8 cellular contexts compared by ENCODE assay signal in the genomic region with DNA sequence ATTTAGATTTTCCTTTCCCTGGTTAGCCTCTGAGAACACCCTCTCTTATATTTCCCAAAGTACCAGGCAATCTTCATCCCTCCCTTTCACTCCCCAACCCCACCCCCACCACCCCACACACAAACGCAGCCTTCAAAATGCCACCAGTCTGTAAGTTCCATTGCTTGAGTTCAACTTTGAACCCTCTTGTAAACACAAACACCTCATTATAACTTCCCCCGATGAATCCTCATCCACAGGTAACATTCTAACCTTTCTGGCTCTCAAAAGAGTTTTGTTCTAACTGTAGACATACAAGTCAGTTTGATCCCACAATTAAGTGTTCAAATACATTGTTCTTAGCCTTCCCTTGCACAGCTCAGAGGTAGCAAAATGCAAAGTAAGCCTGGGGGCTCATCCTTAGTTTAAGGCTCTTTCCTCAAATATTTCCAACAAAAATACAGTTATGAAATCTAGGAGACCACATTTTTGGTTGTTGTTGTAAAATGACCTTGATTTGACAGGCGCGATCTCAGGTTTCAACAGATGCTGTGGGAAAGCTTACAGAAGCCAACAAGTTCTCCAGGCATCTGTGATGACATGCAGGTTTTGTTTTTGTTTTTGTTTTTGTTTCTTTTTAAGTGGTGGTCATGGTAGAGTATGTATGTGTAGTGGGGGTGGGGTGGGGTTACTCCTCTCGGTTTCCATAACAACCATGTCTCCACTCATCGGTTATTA.
A peak's percentile ranks its signal among the peaks of the same experiment; 100 is the strongest.
DNase-seq lines count a peak whose midpoint lies in the region; ATAC-seq and TF ChIP-seq lines count a peak whose summit lies in the region.

No MANE protein-coding gene starts in this region.

- H3K9ac ChIP-seq in SK-N-MC (ENCODE audit: insufficient read length) = no peak overlapping the region

- H3K4me3 ChIP-seq in SK-N-MC (peak overlapping the region; percentile 88), gastrocnemius medialis (peak overlapping the region; percentile 8 to 73 (median 72)), testis (no peak overlapping the region)

- H3K27ac ChIP-seq in SK-N-MC = 0 out of 2 replicates have a peak overlapping the region, but pooled peaks have one; percentile 38
- H3K27ac ChIP-seq in gastrocnemius medialis = peak overlapping the region; percentile 78 to 87 (median 85)
- no peak overlapping the region for H3K27ac ChIP-seq in testis

- H3K27me3 ChIP-seq in gastrocnemius medialis = no peaks in the 10 kb centered on the region
- no peaks in the 10 kb centered on the region for H3K27me3 ChIP-seq in testis

- H3K9me3 ChIP-seq in SK-N-MC (ENCODE audit: low read depth, low read length) (no peaks in the 10 kb centered on the region), gastrocnemius medialis (no peaks in the 10 kb centered on the region), testis (no peaks in the 10 kb centered on the region)

- intact Hi-C loops in gastrocnemius medialis (cut with DNase I; ENCODE audit: low total_unique reads) = loop anchor here (5.0 to 10.0 kb wide), 4 partner anchors 86 to 432 kb away; no protein-coding TSS in a partner anchor
- intact Hi-C loops in testis (cut with DNase I; ENCODE audit: low total_unique reads) = no loop called here

- 10 to 16% methylated on average over 6 of the region's 6 CpGs for WGBS in testis, 2 donors

- H3K4me1 ChIP-seq in gastrocnemius medialis = peaks cover 43 to 44% of the 10 kb centered on the region in 2 donors
- peaks cover 14% of the 10 kb centered on the region for H3K4me1 ChIP-seq in testis

- peak; percentile 33 for DNase-seq in stimulated activated CD4-positive, alpha-beta T cell treated with anti-CD3 and anti-CD28 coated beads, Interleukin-4, amount 100 ng/mL, for 24 hours
- no peak for DNase-seq in stimulated activated CD4-positive, alpha-beta T cell treated with anti-CD3 and anti-CD28 coated beads, Interleukin-4, amount 100 ng/mL, for 1 hour
- DNase-seq in SK-N-MC (ENCODE audit: low read depth, low spot score) (no peak), fibroblast of gingiva (ENCODE audit: low read depth) (peak; percentile 50), gastrocnemius medialis (no peak), omental fat pad (ENCODE audit: low spot score) (no peak), testis (no peak)

- H3K36me3 ChIP-seq in SK-N-MC (ENCODE audit: insufficient read depth, low read length) (no peaks in the 10 kb centered on the region), gastrocnemius medialis (no peaks in the 10 kb centered on the region), testis (ENCODE audit: low read depth, missing control alignments) (no peaks in the 10 kb centered on the region)

- no peak for TF ChIP-seq CTCF in gastrocnemius medialis (IDR thresholded peaks at IDR 0.05 in 4 of 5, conservative IDR thresholded peaks at IDR 0.05 in 1 of 5)
- TF ChIP-seq CTCF in omental fat pad (IDR thresholded peaks at IDR 0.05) = no peak
- TF ChIP-seq CTCF in testis (IDR thresholded peaks at IDR 0.05) = no peak

- in situ Hi-C loops in gastrocnemius medialis (cut with MboI; ENCODE audit: low sequenced_read_pairs in 4 of 4) = no loop called here

- TF ChIP-seq POLR2A in gastrocnemius medialis (IDR thresholded peaks at IDR 0.05) = no peak
- no peak for TF ChIP-seq POLR2A in testis (IDR thresholded peaks at IDR 0.05)

- ATAC-seq in HG02798 (IDR thresholded peaks at IDR 0.05; ENCODE audit: poor library complexity, unreplicated experiment) = peak; percentile 54
- no peak for ATAC-seq in gastrocnemius medialis
- ATAC-seq in omental fat pad (ENCODE audit: low FRiP score) = no peak

Comparison
In these comparisons a context has a peak if more than half of its experiments do, and no peak if none do; other contexts are left out.
1. DNase-seq: peak in stimulated activated CD4-positive, alpha-beta T cell treated with anti-CD3 and anti-CD28 coated beads, Interleukin-4, amount 100 ng/mL, for 24 hours (single experiment) and fibroblast of gingiva (single experiment); none in stimulated activated CD4-positive, alpha-beta T cell treated with anti-CD3 and anti-CD28 coated beads, Interleukin-4, amount 100 ng/mL, for 1 hour (single experiment), SK-N-MC (single experiment), gastrocnemius medialis (0 of 2), omental fat pad (single experiment) and testis (single experiment).
2. H3K27ac ChIP-seq: peak in SK-N-MC (single experiment) and gastrocnemius medialis (4 of 4); none in testis (0 of 2).
3. H3K4me3 ChIP-seq: peak in SK-N-MC (single experiment) and gastrocnemius medialis (4 of 4); none in testis (0 of 2).